ENCODE assay signal across 8 cellular contexts in genomic region chr7:155377837-155378579, GRCh38.
DNase-seq lines count a peak whose midpoint lies in the region; ATAC-seq and TF ChIP-seq lines count a peak whose summit lies in the region.

No MANE protein-coding gene starts in this region.

- H3K36me3 ChIP-seq in H7 (replicated peaks; ENCODE audit: control insufficient read depth, insufficient read depth, low read length), result no peaks in the 10 kb centered on the region
- no peaks in the 10 kb centered on the region for H3K36me3 ChIP-seq in smooth muscle cell (ENCODE audit: low read depth)

- H3K27ac ChIP-seq in smooth muscle cell (ENCODE audit: low read depth), result no peak overlapping the region

- POLR2A ChIA-PET in activated CD8-positive, alpha-beta T cell treated with anti-CD3 and anti-CD28 coated beads for 36 hours (lab: Charles Lee), result interaction anchor here (0.8 kb wide), 1 partner anchor 73 kb away, joined by 3 read pairs; no protein-coding TSS in a partner anchor

- no peaks in the 10 kb centered on the region for H4K20me1 ChIP-seq in smooth muscle cell (ENCODE audit: low read depth)

- in situ Hi-C loops in astrocyte of the spinal cord (cut with HindIII; ENCODE audit: low sequenced_read_pairs), result no loop called here

- H3K4me3 ChIP-seq in H7 (ENCODE audit: insufficient read depth, low read depth, low read length) (no peak overlapping the region), astrocyte of the spinal cord (ENCODE audit: low read depth, low read length) (no peak overlapping the region), smooth muscle cell (peak overlapping the region; percentile 15)

- intact Hi-C loops in activated CD8-positive, alpha-beta T cell treated with anti-CD3 and anti-CD28 coated beads for 36 hours (cut with micrococcal nuclease), result loop anchor here (5.0 kb wide), 1 partner anchor 79 kb away; the partner anchor contains the start of gene EN2

- H3F3A ChIP-seq in smooth muscle cell (ENCODE audit: low read depth), result no peaks in the 10 kb centered on the region

- H3K79me2 ChIP-seq in smooth muscle cell (ENCODE audit: low read depth), result no peaks in the 10 kb centered on the region

- no peak overlapping the region for H3K9ac ChIP-seq in smooth muscle cell (ENCODE audit: low read depth)

- H3K9me3 Mint-ChIP-seq in activated CD8-positive, alpha-beta T cell treated with anti-CD3 and anti-CD28 coated beads for 36 hours, result no peaks in the 10 kb centered on the region

- H3K4me1 Mint-ChIP-seq in activated CD8-positive, alpha-beta T cell treated with anti-CD3 and anti-CD28 coated beads for 36 hours (ENCODE audit: low read depth), result peaks cover 40% of the 10 kb centered on the region

- H2AFZ ChIP-seq in smooth muscle cell (ENCODE audit: low read depth), result no peak overlapping the region

- H3K27me3 Mint-ChIP-seq in activated CD8-positive, alpha-beta T cell treated with anti-CD3 and anti-CD28 coated beads for 36 hours, result peaks cover 85% of the 10 kb centered on the region

- H3K36me3 Mint-ChIP-seq in activated CD8-positive, alpha-beta T cell treated with anti-CD3 and anti-CD28 coated beads for 36 hours (ENCODE audit: low read depth), result no peaks in the 10 kb centered on the region

- H3K4me1 ChIP-seq in smooth muscle cell (ENCODE audit: low read depth), result peaks cover 15% of the 10 kb centered on the region

- no peak for ATAC-seq in activated CD8-positive, alpha-beta T cell treated with anti-CD3 and anti-CD28 coated beads for 36 hours
- no peak for ATAC-seq in GM19395 (IDR thresholded peaks at IDR 0.05; ENCODE audit: unreplicated experiment)

- no peak overlapping the region for H3K27ac Mint-ChIP-seq in activated CD8-positive, alpha-beta T cell treated with anti-CD3 and anti-CD28 coated beads for 36 hours

- 4% methylated on average over 45 of the region's 45 CpGs for WGBS in smooth muscle cell (ENCODE audit: low lambda C conversion rate)

- TF ChIP-seq CTCF in astrocyte of the spinal cord (IDR thresholded peaks at IDR 0.05; ENCODE audit: low read depth, low read length) (no peak), smooth muscle cell (IDR thresholded peaks at IDR 0.05; ENCODE audit: borderline replicate concordance, insufficient read depth, poor library complexity, severe bottlenecking) (no peak)
- no peak for TF ChIP-seq CTCF in activated CD8-positive, alpha-beta T cell treated with anti-CD3 and anti-CD28 coated beads for 36 hours (IDR thresholded peaks at IDR 0.05)

- no peaks in the 10 kb centered on the region for H3K9me3 ChIP-seq in smooth muscle cell (replicated peaks; ENCODE audit: low read depth)

- H3K27me3 ChIP-seq in H7 (ENCODE audit: control insufficient read depth, insufficient read depth, low read length) (peaks cover 100% of the 10 kb centered on the region), smooth muscle cell (ENCODE audit: low read depth) (peaks cover 100% of the 10 kb centered on the region)

- DNase-seq in H7 (peak; percentile 84), astrocyte of the spinal cord (ENCODE audit: low read depth, low spot score) (peak; percentile 11), iris pigment epithelial cell (ENCODE audit: low read depth) (peak; percentile 31), smooth muscle cell (lab: John Stamatoyannopoulos, UW; ENCODE audit: unreplicated experiment) (no peak), NAMALWA (ENCODE audit: low spot score) (no peak)
- DNase-seq in activated CD8-positive, alpha-beta T cell treated with anti-CD3 and anti-CD28 coated beads for 36 hours, result no peak
- DNase-seq in activated CD4-positive, alpha-beta T cell treated with anti-CD3 and anti-CD28 coated beads, Interleukin-2, amount 50 U/mL, for 48 hours, result no peak

- CTCF ChIA-PET in activated CD8-positive, alpha-beta T cell treated with anti-CD3 and anti-CD28 coated beads for 36 hours (lab: Charles Lee), result interaction anchor here (0.8 to 4.0 kb wide), 10 partner anchors 28 to 451 kb away, joined by 3 to 26 read pairs (median 3); no protein-coding TSS in a partner anchor

- no peak overlapping the region for H3K4me3 Mint-ChIP-seq in activated CD8-positive, alpha-beta T cell treated with anti-CD3 and anti-CD28 coated beads for 36 hours

- peak overlapping the region; percentile 58 for H3K4me2 ChIP-seq in smooth muscle cell

Comparison
In these comparisons a context has a peak if more than half of its experiments do, and no peak if none do; other contexts are left out.
1. DNase-seq: peak in H7 (single experiment), astrocyte of the spinal cord (single experiment) and iris pigment epithelial cell (single experiment); none in smooth muscle cell (single experiment), NAMALWA (single experiment), activated CD8-positive, alpha-beta T cell treated with anti-CD3 and anti-CD28 coated beads for 36 hours (single experiment) and activated CD4-positive, alpha-beta T cell treated with anti-CD3 and anti-CD28 coated beads, Interleukin-2, amount 50 U/mL, for 48 hours (0 of 2).